Comparison of ENCODE assay signal across 8 cellular contexts in the genomic region with DNA sequence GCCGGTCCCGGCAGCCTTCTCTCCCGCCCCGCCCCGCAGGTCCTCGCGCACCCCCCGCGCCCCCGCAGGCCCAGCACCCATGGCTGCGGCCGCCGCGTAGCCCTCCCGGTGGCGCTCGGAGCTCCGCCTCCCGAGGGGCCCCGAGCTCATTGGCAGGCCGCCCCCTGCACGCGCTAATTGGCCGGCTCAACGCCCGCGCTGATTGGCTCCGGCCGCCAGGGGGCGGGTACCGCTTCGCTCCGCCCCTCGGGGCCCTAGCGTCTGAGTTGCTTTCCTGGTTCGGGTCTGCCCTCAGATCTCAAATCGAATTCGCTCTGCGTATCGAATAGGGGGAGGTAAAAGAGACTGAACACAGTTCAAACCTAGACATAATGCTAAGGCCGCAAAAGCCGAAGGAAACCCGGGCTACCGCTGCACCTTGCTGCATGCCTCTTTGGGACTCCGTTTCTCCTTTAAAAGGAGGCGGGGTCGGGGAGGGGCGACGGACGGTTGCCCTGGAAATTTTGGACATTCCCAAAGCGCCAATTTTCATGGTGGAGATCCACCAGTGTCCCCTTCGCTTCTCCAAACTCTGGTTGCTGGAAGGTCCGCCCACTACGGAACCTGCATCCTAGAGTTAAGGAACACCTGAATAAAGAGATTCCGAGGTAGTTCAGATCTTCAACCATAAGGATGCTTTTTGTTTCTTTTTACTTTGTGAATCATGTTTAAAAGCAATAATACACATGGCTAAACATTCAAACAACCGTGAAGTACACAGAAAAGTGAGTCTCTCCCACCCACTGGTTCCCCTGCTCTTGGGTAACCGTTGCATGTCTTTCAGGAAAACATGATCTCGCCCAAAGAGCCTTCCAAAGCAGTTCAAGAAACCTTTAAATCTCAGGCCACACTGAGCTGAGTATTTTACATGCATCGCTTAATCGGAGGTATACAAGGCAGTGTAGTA. TPM values are rescaled to one million over a fixed set of nuclear protein-coding genes. Genes with fewer than 3 reads are reported as not detected.
DNase-seq lines count a peak whose midpoint lies in the region; ATAC-seq and TF ChIP-seq lines count a peak whose summit lies in the region.

A gene (minus strand): TSS at position 117 of the 946 bp plus-strand sequence. CDS start 463 bp downstream, outside the sequence.

- H3K4me2 ChIP-seq in BLaER1 treated with 17β-estradiol and CSF1 and Interleukin-3, amounts not matched to agents 10 nM and 100 nM = peak within 1 kb of the TSS; percentile 90 to 100 (median 99)

- DNase-seq in NCI-H748 (lab: John Stamatoyannopoulos, UW; ENCODE audit: unreplicated experiment) = peak; percentile 89
- peak; percentile 93 to 94 for DNase-seq in activated CD4-positive, alpha-beta T cell treated with anti-CD3 and anti-CD28 coated beads, Interleukin-2, amount 50 U/mL, for 48 hours
- DNase-seq in dermis microvascular lymphatic vessel endothelial cell (ENCODE audit: low read depth in 2 of 2) = peak; percentile 69 to 92
- DNase-seq in lower leg skin (ENCODE audit: low spot score in 2 of 2) = peak; percentile 91 to 99
- peak; percentile 91 for DNase-seq in stimulated activated CD4-positive, alpha-beta T cell treated with anti-CD3 and anti-CD28 coated beads, Interleukin-4, amount 100 ng/mL, for 48 hours (ENCODE audit: low read depth in 2 of 2)

- ATAC-seq in GM19324 (IDR thresholded peaks at IDR 0.05; ENCODE audit: low FRiP score, unreplicated experiment) (peak; percentile 68), HG03469 (IDR thresholded peaks at IDR 0.05; ENCODE audit: unreplicated experiment) (peak; percentile 45)

- peaks cover 0 to 8% (median 0%) of the 10 kb centered on the region in 11 experiments; a peak in 1 of 22 replicates for H3K36me3 ChIP-seq in BLaER1 treated with 17β-estradiol and CSF1 and Interleukin-3, amounts not matched to agents 10 nM and 100 nM

- H3K27me3 ChIP-seq in BLaER1 treated with 17β-estradiol and CSF1 and Interleukin-3, amounts not matched to agents 10 nM and 100 nM = no peaks in the 10 kb centered on the region

- peak within 1 kb of the TSS; percentile 62 to 88 (median 83) for H3K27ac ChIP-seq in BLaER1 treated with 17β-estradiol and CSF1 and Interleukin-3, amounts not matched to agents 10 nM and 100 nM

- WGBS in lower leg skin, 2 donors = 14 to 15% methylated on average over 32 to 45 of the region's 60 CpGs

- TF ChIP-seq POLR2A in lower leg skin (IDR thresholded peaks at IDR 0.05) = no peak

- intact Hi-C loops in lower leg skin (cut with DNase I; ENCODE audit: low total_unique reads) = no loop called here

- H3K9ac ChIP-seq in BLaER1 treated with 17β-estradiol and CSF1 and Interleukin-3, amounts not matched to agents 10 nM and 100 nM = peak within 1 kb of the TSS; percentile 85 to 92 (median 88)

- no peaks in the 10 kb centered on the region for H3K9me3 ChIP-seq in BLaER1 treated with 17β-estradiol and CSF1 and Interleukin-3, amounts not matched to agents 10 nM and 100 nM (replicated peaks in 1 of 11)

- peaks cover 72 to 84% (median 81%) of the 10 kb centered on the region in 10 experiments for H3K4me1 ChIP-seq in BLaER1 treated with 17β-estradiol and CSF1 and Interleukin-3, amounts not matched to agents 10 nM and 100 nM

- no peak for TF ChIP-seq CTCF in lower leg skin (IDR thresholded peaks at IDR 0.05)

- peaks cover 38 to 72% (median 67%) of the 10 kb centered on the region in 11 experiments for H4K20me1 ChIP-seq in BLaER1 treated with 17β-estradiol and CSF1 and Interleukin-3, amounts not matched to agents 10 nM and 100 nM

- peak within 1 kb of the TSS; percentile 73 to 84 (median 78) for H3K4me3 ChIP-seq in BLaER1 treated with 17β-estradiol and CSF1 and Interleukin-3, amounts not matched to agents 10 nM and 100 nM
- H3K4me3 ChIP-seq in lower leg skin (ENCODE audit: low read depth, poor library complexity, severe bottlenecking) = peak within 1 kb of the TSS; percentile 63

RNA-seq across cellular contexts. Expression of the gene that starts here (rescaled TPM):
- 26.6 and 39.8 TPM in 2 replicates for total RNA-seq in dermis microvascular lymphatic vessel endothelial cell
- total RNA-seq in lower leg skin = 10 to 100 TPM; 38.1 to 63.6 (median 58.9) TPM

Comparison
In these comparisons a context has a peak if more than half of its experiments do, and no peak if none do; other contexts are left out.
1. Peak in every context shown above with its lines: DNase-seq, ATAC-seq, H3K4me3 ChIP-seq and H3K27ac ChIP-seq.